ENCODE assay signal across 19 cellular contexts in the genomic region with DNA sequence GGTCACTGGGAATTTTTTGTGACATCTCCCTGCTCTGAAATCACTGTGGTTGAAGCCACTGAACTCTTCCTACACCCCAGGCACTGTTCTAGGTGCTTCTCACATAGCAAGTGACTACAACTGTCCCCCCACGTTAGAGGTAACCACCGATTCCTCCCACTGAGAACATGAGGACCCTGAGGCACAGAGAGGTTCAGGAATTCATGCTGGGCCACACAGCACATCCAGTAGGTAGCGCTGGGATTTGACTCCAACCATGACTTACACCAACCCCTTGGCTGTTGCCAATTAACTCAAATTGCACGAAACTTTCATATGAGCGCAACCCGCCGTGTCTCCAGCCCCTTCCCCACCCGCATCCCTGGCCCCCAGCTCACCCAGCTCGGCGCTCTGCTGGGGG.
DNase-seq lines count a peak whose midpoint lies in the region; ATAC-seq, FAIRE-seq and TF ChIP-seq lines count a peak whose summit lies in the region.
"Had no signal": no experiment of that assay in that cellular context is flagged by ENCODE, and none has a peak within 500 bp of the region (broad histone marks: within the 10 kb centered on the region; RNA-seq: fewer than 3 reads in every experiment).

No MANE protein-coding gene starts in this region.

- H3K27me3 ChIP-seq in right atrium auricular region (no peaks in the 10 kb centered on the region), H1 (replicated peaks in 1 of 4; ENCODE audit: control insufficient read depth in 3 of 4, extremely low read depth in 1 of 4, insufficient read depth in 3 of 4, low read length in 3 of 4) (no peaks in the 10 kb centered on the region), sigmoid colon (no peaks in the 10 kb centered on the region), vagina (no peaks in the 10 kb centered on the region)

- no peak overlapping the region for H3K4ac ChIP-seq in H1 (replicated peaks; ENCODE audit: insufficient read length, low read depth, low read length)

- H2BK120ac ChIP-seq in H1 (replicated peaks; ENCODE audit: low read depth, low read length), result peak overlapping the region; percentile 21

- WGBS in H1 (ENCODE audit: extremely low coverage in 1 of 2, insufficient coverage in 1 of 2, insufficient read length in 1 of 2, insufficient replicate concordance in 2 of 2, low coverage in 1 of 2, low lambda C conversion rate in 2 of 2, missing lambda C conversion rate in 1 of 2), 2 experiments, result 89% methylated on average over 10 of the region's 10 CpGs; no CpG with 5 or more reads in 1 of the 2 experiments
- 95 to 97% methylated on average over 10 of the region's 10 CpGs for WGBS in sigmoid colon, 2 donors

- H3K9ac ChIP-seq in H1 (replicated peaks in 1 of 4; ENCODE audit: extremely low read depth in 1 of 4, low read depth in 3 of 4, low read length in 3 of 4), result no peak overlapping the region
- no peak overlapping the region for H3K9ac ChIP-seq in kidney (ENCODE audit: low read length in 2 of 2)
- H3K9ac ChIP-seq: GM23248 had no signal

- FAIRE-seq in H1 (lab: Jason Lieb, UNC), result no peak
- no peak for FAIRE-seq in kidney (lab: Jason Lieb, UNC)
- FAIRE-seq: GM12878 had no signal

- H3K27ac ChIP-seq in right atrium auricular region (peak overlapping the region; percentile 82 to 94), H1 (ENCODE audit: low read depth, low read length) (no peak overlapping the region), sigmoid colon (peak overlapping the region; percentile 94 to 99 (median 96)), vagina (peak overlapping the region; percentile 70), kidney (ENCODE audit: low read depth in 2 of 2, low read length in 2 of 2) (no peak overlapping the region)
- H3K27ac ChIP-seq: GM23248, HL-60, PC-9 had no signal

- H3K23me2 ChIP-seq in H1 (ENCODE audit: low read depth, low read length), result no peaks in the 10 kb centered on the region

- no peak overlapping the region for H2BK15ac ChIP-seq in H1 (ENCODE audit: low read length)

- no peak overlapping the region; the same call in 1 of the 2 replicates for H4K8ac ChIP-seq in H1 (ENCODE audit: extremely low read depth, insufficient read depth, low read length)

- H3K9me3 Mint-ChIP-seq in stimulated activated naive CD8-positive, alpha-beta T cell treated with anti-CD3 and anti-CD28 coated beads, Interleukin-15, amount 100 ng/mL, for 72 hours, result no peaks in the 10 kb centered on the region
- H3K9me3 Mint-ChIP-seq: CD4-positive, CD25-positive, alpha-beta regulatory T cell had no signal

- H3K36me3 ChIP-seq in right atrium auricular region (peaks cover 36% of the 10 kb centered on the region), H1 (ENCODE audit: control insufficient read depth in 2 of 4, insufficient read depth in 4 of 4, low read length in 3 of 4) (peaks cover 3 to 15% (median 12%) of the 10 kb centered on the region in 4 experiments; a peak in 5 of 8 replicates), sigmoid colon (peaks cover 0 to 43% (median 16%) of the 10 kb centered on the region in 4 donors), vagina (peaks cover 0 to 31% of the 10 kb centered on the region in 2 donors), kidney (ENCODE audit: control insufficient read depth in 1 of 2, insufficient read depth in 2 of 2, low read length in 2 of 2) (peaks cover 7 to 24% of the 10 kb centered on the region in 2 donors)

- H2AK5ac ChIP-seq in H1 (ENCODE audit: low read depth, low read length), result no peak overlapping the region

- H3K79me1 ChIP-seq in H1 (ENCODE audit: low read depth, low read length), result peaks cover 5% of the 10 kb centered on the region; the same call in 1 of the 2 replicates

- no peak overlapping the region for H2BK20ac ChIP-seq in H1 (ENCODE audit: low read length)

- peaks cover 6% of the 10 kb centered on the region for H3K4me1 Mint-ChIP-seq in stimulated activated naive CD8-positive, alpha-beta T cell treated with anti-CD3 and anti-CD28 coated beads, Interleukin-15, amount 100 ng/mL, for 72 hours

- POLR2A ChIA-PET in H1 (lab: Charles Lee; ENCODE audit: partially characterized antibody), result no interaction called here

- H3K23ac ChIP-seq in H1 (ENCODE audit: insufficient read length), result no peak overlapping the region

- H4K20me1 ChIP-seq in H1 (replicated peaks in 1 of 2; ENCODE audit: control insufficient read depth in 1 of 2, insufficient read depth in 2 of 2, low read length in 2 of 2), result peaks cover 12 to 18% of the 10 kb centered on the region in 2 experiments

- H2BK5ac ChIP-seq in H1 (ENCODE audit: low read depth, low read length), result no peak overlapping the region

- intact Hi-C loops in Right ventricle myocardium inferior (cut with DNase I), result no loop called here
- intact Hi-C loops in sigmoid colon (cut with DNase I), result no loop called here
- intact Hi-C loops in vagina (cut with DNase I), result no loop called here
- intact Hi-C loops in kidney (cut with DNase I), result no loop called here

- H3K56ac ChIP-seq in H1 (replicated peaks; ENCODE audit: insufficient read length, low read depth, low read length), result no peak overlapping the region

- no peak overlapping the region for H3K27ac Mint-ChIP-seq in stimulated activated naive CD8-positive, alpha-beta T cell treated with anti-CD3 and anti-CD28 coated beads, Interleukin-15, amount 100 ng/mL, for 72 hours
- H3K27ac Mint-ChIP-seq: CD4-positive, CD25-positive, alpha-beta regulatory T cell had no signal

- H3K27me3 Mint-ChIP-seq in stimulated activated naive CD8-positive, alpha-beta T cell treated with anti-CD3 and anti-CD28 coated beads, Interleukin-15, amount 100 ng/mL, for 72 hours, result no peaks in the 10 kb centered on the region
- H3K27me3 Mint-ChIP-seq: CD4-positive, CD25-positive, alpha-beta regulatory T cell had no signal

- H3K14ac ChIP-seq in H1 (ENCODE audit: insufficient read length), result no peak overlapping the region

- no peak for TF ChIP-seq RAD21 in H1 (IDR thresholded peaks at IDR 0.05 in 1 of 2, conservative IDR thresholded peaks at IDR 0.05 in 1 of 2; ENCODE audit: low read depth in 2 of 2, low read length in 2 of 2)

- H4K5ac ChIP-seq in H1 (ENCODE audit: insufficient read length, low read depth, low read length), result no peak overlapping the region

- ATAC-seq in Right ventricle myocardium inferior, result no peak
- ATAC-seq in stimulated activated naive CD8-positive, alpha-beta T cell treated with anti-CD3 and anti-CD28 coated beads, Interleukin-15, amount 100 ng/mL, for 72 hours, result no peak
- no peak for ATAC-seq in GM21619 (IDR thresholded peaks at IDR 0.05; ENCODE audit: unreplicated experiment)

- TF ChIP-seq CTCF in right atrium auricular region (IDR thresholded peaks at IDR 0.05) (no peak), H1 (IDR thresholded peaks at IDR 0.05; ENCODE audit: control extremely low read depth in 1 of 3, insufficient read depth in 1 of 3, low read depth in 1 of 3, low read length in 3 of 3) (no peak), sigmoid colon (IDR thresholded peaks at IDR 0.05) (no peak), vagina (IDR thresholded peaks at IDR 0.05) (no peak), kidney (IDR thresholded peaks at IDR 0.05; ENCODE audit: borderline replicate concordance, extremely low read depth, insufficient read depth) (no peak)

- no peaks in the 10 kb centered on the region; a peak in 1 of 4 replicates for H3K79me2 ChIP-seq in H1 (ENCODE audit: control insufficient read depth in 1 of 2, insufficient read depth in 2 of 2, low read length in 2 of 2)

- H2BK12ac ChIP-seq in H1 (ENCODE audit: low read depth, low read length), result no peak overlapping the region

- no peak for DNase-seq in right atrium auricular region (ENCODE audit: low spot score)
- DNase-seq in Right ventricle myocardium inferior (ENCODE audit: missing footprints), result no peak
- no peak for DNase-seq in H1 (ENCODE audit: low read depth in 1 of 2, low spot score in 2 of 2)
- no peak for DNase-seq in sigmoid colon
- no peak for DNase-seq in vagina (ENCODE audit: extremely low spot score in 2 of 2)
- no peak for DNase-seq in stimulated activated naive CD8-positive, alpha-beta T cell treated with anti-CD3 and anti-CD28 coated beads, Interleukin-15, amount 100 ng/mL, for 72 hours
- no peak for DNase-seq in kidney
- DNase-seq: DMS79, KG1, NCI-H1092, NCI-H187, NCI-H446 treated with DMSO at 0.1 percent for 48 hours, NCI-H748 treated with DMSO at 0.1 percent for 48 hours had no signal

- CTCF ChIA-PET in H1 (lab: Charles Lee; ENCODE audit: partially characterized antibody), result interaction anchor here (0.6 to 5.4 kb wide), 14 partner anchors 9 to 122 kb away, joined by 3 to 60 read pairs (median 4); no protein-coding TSS in a partner anchor

- no peak overlapping the region for H3K4me2 ChIP-seq in H1 (ENCODE audit: insufficient read depth in 1 of 2, low read depth in 2 of 2, low read length in 2 of 2)
- H3K4me2 ChIP-seq: PC-9 had no signal

- no peak overlapping the region for H3K4me3 Mint-ChIP-seq in stimulated activated naive CD8-positive, alpha-beta T cell treated with anti-CD3 and anti-CD28 coated beads, Interleukin-15, amount 100 ng/mL, for 72 hours
- H3K4me3 Mint-ChIP-seq: CD4-positive, CD25-positive, alpha-beta regulatory T cell had no signal

- no peak overlapping the region for H2AFZ ChIP-seq in H1 (ENCODE audit: low read length)
- H2AFZ ChIP-seq: GM23248, PC-9 had no signal

- H3K18ac ChIP-seq in H1 (ENCODE audit: extremely low read depth, low read length), result no peak overlapping the region

- TF ChIP-seq EP300 in H1 (IDR thresholded peaks at IDR 0.05; ENCODE audit: borderline replicate concordance in 1 of 2, low read depth in 2 of 2, low read length in 2 of 2) (no peak), sigmoid colon (IDR thresholded peaks at IDR 0.05) (no peak)

- H3K4me1 ChIP-seq in right atrium auricular region, result peaks cover 0 to 74% of the 10 kb centered on the region in 2 donors
- peaks cover 0 to 17% (median 6%) of the 10 kb centered on the region in 4 experiments; a peak in 5 of 7 replicates for H3K4me1 ChIP-seq in H1 (replicated peaks in 1 of 4; ENCODE audit: control insufficient read depth in 3 of 4, insufficient read depth in 4 of 4, low read length in 3 of 4)
- peaks cover 0 to 97% (median 91%) of the 10 kb centered on the region in 4 donors for H3K4me1 ChIP-seq in sigmoid colon
- peaks cover 77% of the 10 kb centered on the region for H3K4me1 ChIP-seq in vagina
- peaks cover 0 to 6% of the 10 kb centered on the region in 2 donors for H3K4me1 ChIP-seq in kidney (ENCODE audit: control insufficient read depth in 1 of 2, insufficient read depth in 1 of 2, low read depth in 1 of 2, low read length in 2 of 2)

- TF ChIP-seq POLR2A in H1 (IDR thresholded peaks at IDR 0.05; ENCODE audit: control extremely low read depth in 1 of 2, low read depth in 2 of 2, low read length in 2 of 2) (no peak), sigmoid colon (IDR thresholded peaks at IDR 0.05) (no peak), vagina (IDR thresholded peaks at IDR 0.05) (no peak)

- H4K91ac ChIP-seq in H1 (replicated peaks; ENCODE audit: insufficient read length, low read length), result no peak overlapping the region

- H3K4me3 ChIP-seq in right atrium auricular region (no peak overlapping the region), H1 (ENCODE audit: extremely low read depth in 1 of 4, insufficient read depth in 2 of 4, low read depth in 3 of 4, low read length in 4 of 4) (no peak overlapping the region), sigmoid colon (no peak overlapping the region), vagina (no peak overlapping the region), kidney (ENCODE audit: low read length in 2 of 2) (no peak overlapping the region)
- H3K4me3 ChIP-seq: GM12878, GM23248, PC-9 had no signal

- H3K9me3 ChIP-seq in right atrium auricular region, result no peaks in the 10 kb centered on the region
- no peaks in the 10 kb centered on the region for H3K9me3 ChIP-seq in H1 (ENCODE audit: insufficient read depth in 2 of 2, low read depth in 1 of 2, low read length in 1 of 2)
- no peaks in the 10 kb centered on the region for H3K9me3 ChIP-seq in sigmoid colon
- no peaks in the 10 kb centered on the region for H3K9me3 ChIP-seq in vagina
- no peaks in the 10 kb centered on the region for H3K9me3 ChIP-seq in kidney (ENCODE audit: control insufficient read depth in 1 of 2, low read length in 2 of 2)

Comparison
In these comparisons a context has a peak if more than half of its experiments do, and no peak if none do; other contexts are left out.
1. H3K27ac ChIP-seq: peak in right atrium auricular region (2 of 2), sigmoid colon (4 of 4) and vagina (single experiment); none in H1 (single experiment) and kidney (0 of 2).